1 cellular context compared by ENCODE assay signal in genomic region chr4:61759885-61760284, GRCh38.
A peak's percentile ranks its signal among the peaks of the same experiment; 100 is the strongest.
TF ChIP-seq lines count a peak whose summit lies in the region.

No MANE protein-coding gene starts in this region.

TF ChIP-seq in WTC11, 78 proteins besides CTCF, POLR2A, EP300 and RAD21:
- TF ChIP-seq, protein P1, sequence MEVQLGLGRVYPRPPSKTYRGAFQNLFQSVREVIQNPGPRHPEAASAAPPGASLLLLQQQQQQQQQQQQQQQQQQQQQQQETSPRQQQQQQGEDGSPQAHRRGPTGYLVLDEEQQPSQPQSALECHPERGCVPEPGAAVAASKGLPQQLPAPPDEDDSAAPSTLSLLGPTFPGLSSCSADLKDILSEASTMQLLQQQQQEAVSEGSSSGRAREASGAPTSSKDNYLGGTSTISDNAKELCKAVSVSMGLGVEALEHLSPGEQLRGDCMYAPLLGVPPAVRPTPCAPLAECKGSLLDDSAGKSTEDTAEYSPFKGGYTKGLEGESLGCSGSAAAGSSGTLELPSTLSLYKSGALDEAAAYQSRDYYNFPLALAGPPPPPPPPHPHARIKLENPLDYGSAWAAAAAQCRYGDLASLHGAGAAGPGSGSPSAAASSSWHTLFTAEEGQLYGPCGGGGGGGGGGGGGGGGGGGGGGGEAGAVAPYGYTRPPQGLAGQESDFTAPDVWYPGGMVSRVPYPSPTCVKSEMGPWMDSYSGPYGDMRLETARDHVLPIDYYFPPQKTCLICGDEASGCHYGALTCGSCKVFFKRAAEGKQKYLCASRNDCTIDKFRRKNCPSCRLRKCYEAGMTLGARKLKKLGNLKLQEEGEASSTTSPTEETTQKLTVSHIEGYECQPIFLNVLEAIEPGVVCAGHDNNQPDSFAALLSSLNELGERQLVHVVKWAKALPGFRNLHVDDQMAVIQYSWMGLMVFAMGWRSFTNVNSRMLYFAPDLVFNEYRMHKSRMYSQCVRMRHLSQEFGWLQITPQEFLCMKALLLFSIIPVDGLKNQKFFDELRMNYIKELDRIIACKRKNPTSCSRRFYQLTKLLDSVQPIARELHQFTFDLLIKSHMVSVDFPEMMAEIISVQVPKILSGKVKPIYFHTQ (CRISPR knock-in tag; IDR thresholded peaks at IDR 0.05) = peak; percentile 95
- TF ChIP-seq PRRX2 (CRISPR knock-in tag; IDR thresholded peaks at IDR 0.05) (peak; percentile 97), TEAD1 (CRISPR knock-in tag; IDR thresholded peaks at IDR 0.05) (peak; percentile 64; the same call in 1 of the 2 replicates), ZNF317 (CRISPR knock-in tag; IDR thresholded peaks at IDR 0.05; ENCODE audit: borderline replicate concordance, low read depth) (0 out of 2 replicates have a peak, but pooled peaks have one; percentile 33), GTF2I (CRISPR knock-in tag; conservative IDR thresholded peaks at IDR 0.05) (0 out of 2 replicates have a peak, but pooled peaks have one; percentile 43), EMX1 (CRISPR knock-in tag; IDR thresholded peaks at IDR 0.05) (peak; percentile 87), ZNF416 (CRISPR knock-in tag; IDR thresholded peaks at IDR 0.05) (peak; percentile 81; the same call in 1 of the 2 replicates), ZNF281 (CRISPR knock-in tag; IDR thresholded peaks at IDR 0.05) (0 out of 2 replicates have a peak, but pooled peaks have one; percentile 9), ZBTB21 (CRISPR knock-in tag; IDR thresholded peaks at IDR 0.05; ENCODE audit: borderline replicate concordance) (0 out of 2 replicates have a peak, but pooled peaks have one; percentile 21), FOXP4 (CRISPR knock-in tag; IDR thresholded peaks at IDR 0.05) (0 out of 2 replicates have a peak, but pooled peaks have one; percentile 27), NFATC4 (CRISPR knock-in tag; IDR thresholded peaks at IDR 0.05) (peak; percentile 95), ZNF671 (CRISPR knock-in tag; IDR thresholded peaks at IDR 0.05) (peak; percentile 85)
- TF ChIP-seq, protein P2, sequence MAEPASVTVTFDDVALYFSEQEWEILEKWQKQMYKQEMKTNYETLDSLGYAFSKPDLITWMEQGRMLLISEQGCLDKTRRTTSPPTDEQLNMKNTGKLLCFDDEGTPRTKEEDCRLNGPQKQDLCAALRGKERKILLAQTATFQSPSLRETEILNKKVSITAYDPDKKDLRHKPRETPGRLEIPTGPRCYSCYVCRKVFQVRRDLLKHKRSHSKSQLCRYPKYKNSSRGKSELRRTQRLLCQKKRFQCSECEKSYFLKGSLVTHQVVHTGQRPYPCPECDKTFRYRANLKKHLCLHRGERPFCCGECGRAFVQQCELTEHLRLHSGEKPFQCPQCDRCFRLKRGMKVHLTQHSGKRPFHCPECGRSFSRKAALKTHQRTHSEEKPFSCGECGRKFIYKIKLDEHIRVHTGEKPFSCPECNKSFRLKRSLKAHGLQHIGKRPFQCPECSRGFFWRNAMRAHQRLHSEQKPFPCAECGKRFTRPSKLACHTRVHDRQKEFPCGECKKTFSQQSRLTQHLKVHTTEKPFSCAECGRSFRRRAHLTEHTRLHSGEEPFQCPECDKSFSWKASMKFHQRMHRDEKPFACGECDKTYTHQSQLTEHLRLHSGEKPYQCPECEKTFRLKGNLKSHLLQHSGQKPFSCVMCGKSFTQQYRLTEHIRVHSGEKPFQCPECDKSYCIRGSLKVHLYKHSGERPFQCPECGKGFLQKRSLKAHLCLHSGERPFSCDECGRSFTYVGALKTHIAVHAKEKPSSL (CRISPR knock-in tag; conservative IDR thresholded peaks at IDR 0.05) = peak; percentile 94
- TF ChIP-seq, protein P3, sequence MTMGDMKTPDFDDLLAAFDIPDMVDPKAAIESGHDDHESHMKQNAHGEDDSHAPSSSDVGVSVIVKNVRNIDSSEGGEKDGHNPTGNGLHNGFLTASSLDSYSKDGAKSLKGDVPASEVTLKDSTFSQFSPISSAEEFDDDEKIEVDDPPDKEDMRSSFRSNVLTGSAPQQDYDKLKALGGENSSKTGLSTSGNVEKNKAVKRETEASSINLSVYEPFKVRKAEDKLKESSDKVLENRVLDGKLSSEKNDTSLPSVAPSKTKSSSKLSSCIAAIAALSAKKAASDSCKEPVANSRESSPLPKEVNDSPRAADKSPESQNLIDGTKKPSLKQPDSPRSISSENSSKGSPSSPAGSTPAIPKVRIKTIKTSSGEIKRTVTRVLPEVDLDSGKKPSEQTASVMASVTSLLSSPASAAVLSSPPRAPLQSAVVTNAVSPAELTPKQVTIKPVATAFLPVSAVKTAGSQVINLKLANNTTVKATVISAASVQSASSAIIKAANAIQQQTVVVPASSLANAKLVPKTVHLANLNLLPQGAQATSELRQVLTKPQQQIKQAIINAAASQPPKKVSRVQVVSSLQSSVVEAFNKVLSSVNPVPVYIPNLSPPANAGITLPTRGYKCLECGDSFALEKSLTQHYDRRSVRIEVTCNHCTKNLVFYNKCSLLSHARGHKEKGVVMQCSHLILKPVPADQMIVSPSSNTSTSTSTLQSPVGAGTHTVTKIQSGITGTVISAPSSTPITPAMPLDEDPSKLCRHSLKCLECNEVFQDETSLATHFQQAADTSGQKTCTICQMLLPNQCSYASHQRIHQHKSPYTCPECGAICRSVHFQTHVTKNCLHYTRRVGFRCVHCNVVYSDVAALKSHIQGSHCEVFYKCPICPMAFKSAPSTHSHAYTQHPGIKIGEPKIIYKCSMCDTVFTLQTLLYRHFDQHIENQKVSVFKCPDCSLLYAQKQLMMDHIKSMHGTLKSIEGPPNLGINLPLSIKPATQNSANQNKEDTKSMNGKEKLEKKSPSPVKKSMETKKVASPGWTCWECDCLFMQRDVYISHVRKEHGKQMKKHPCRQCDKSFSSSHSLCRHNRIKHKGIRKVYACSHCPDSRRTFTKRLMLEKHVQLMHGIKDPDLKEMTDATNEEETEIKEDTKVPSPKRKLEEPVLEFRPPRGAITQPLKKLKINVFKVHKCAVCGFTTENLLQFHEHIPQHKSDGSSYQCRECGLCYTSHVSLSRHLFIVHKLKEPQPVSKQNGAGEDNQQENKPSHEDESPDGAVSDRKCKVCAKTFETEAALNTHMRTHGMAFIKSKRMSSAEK (CRISPR knock-in tag; IDR thresholded peaks at IDR 0.05; ENCODE audit: borderline replicate concordance) = peak; percentile 96
- TF ChIP-seq, protein P4, sequence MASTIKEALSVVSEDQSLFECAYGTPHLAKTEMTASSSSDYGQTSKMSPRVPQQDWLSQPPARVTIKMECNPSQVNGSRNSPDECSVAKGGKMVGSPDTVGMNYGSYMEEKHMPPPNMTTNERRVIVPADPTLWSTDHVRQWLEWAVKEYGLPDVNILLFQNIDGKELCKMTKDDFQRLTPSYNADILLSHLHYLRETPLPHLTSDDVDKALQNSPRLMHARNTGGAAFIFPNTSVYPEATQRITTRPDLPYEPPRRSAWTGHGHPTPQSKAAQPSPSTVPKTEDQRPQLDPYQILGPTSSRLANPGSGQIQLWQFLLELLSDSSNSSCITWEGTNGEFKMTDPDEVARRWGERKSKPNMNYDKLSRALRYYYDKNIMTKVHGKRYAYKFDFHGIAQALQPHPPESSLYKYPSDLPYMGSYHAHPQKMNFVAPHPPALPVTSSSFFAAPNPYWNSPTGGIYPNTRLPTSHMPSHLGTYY (CRISPR knock-in tag; IDR thresholded peaks at IDR 0.05) = peak; percentile 93
